ENCODE assay signal across 29 cellular contexts in the genomic region with DNA sequence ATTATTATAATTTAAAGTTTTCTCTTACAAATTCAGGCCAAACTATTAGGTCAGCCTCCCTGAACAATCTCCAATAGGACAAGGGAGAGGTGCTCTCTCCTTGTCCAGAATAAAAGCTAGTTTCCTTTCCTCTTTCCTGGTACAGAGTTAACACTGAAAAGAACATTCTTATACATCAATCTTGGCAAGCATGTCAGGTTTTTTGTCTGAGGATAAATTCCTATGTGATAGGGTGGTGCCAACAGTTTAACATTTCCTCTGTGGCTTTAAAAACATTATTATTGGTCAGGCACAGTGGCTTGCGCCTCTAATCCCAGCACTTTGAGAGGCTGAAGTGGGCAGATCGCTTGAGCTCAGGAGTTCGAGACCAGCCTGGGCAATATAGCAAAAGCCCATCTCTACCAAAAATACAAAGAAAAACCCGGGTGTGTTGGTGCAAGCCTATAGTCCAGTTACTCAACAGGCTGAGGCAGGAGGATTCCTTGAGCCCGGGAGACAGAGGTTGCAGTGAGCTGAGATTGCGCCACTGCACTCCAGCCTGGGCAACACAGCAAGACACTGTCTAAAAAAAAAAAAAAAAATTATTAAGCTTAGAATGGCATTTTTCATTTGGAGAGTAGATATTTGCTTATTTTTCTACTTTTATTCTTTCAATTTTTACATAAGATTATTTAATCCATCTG. TPM values are rescaled to one million over a fixed set of nuclear protein-coding genes. Genes with fewer than 3 reads are reported as not detected.
A peak's percentile ranks its signal among the peaks of the same experiment; 100 is the strongest.
DNase-seq lines count a peak whose midpoint lies in the region; ATAC-seq and TF ChIP-seq lines count a peak whose summit lies in the region.
"Had no signal": no experiment of that assay in that cellular context is flagged by ENCODE, and none has a peak within 500 bp of the region (broad histone marks: within the 10 kb centered on the region; RNA-seq: fewer than 3 reads in every experiment).

No MANE protein-coding gene starts in this region.

- no peak for TF ChIP-seq CTCF in GM23338 (conservative IDR thresholded peaks at IDR 0.05; ENCODE audit: low read depth in 2 of 2)
- TF ChIP-seq CTCF in RWPE1 (conservative IDR thresholded peaks at IDR 0.05; ENCODE audit: low read depth) = no peak
- no peak for TF ChIP-seq CTCF in chondrocyte (IDR thresholded peaks at IDR 0.05)
- no peak for TF ChIP-seq CTCF in GM10266 (IDR thresholded peaks at IDR 0.05; ENCODE audit: control insufficient read depth, insufficient read depth, low read depth, missing control alignments)

- ATAC-seq in GM23338 = no peak
- no peak for ATAC-seq in GM18505 (IDR thresholded peaks at IDR 0.05; ENCODE audit: unreplicated experiment)
- ATAC-seq: activated naive CD4-positive, alpha-beta T cell treated with anti-CD3 and anti-CD28 coated beads, Interleukin-2, amount 50 U/mL, for 72 hours; left lobe of liver; stimulated activated naive CD8-positive, alpha-beta T cell treated with anti-CD3 and anti-CD28 coated beads, Interleukin-15, Interleukin-2, amounts not matched to agents 100 U/mL and 50 U/mL, for 24 hours; upper lobe of right lung had no signal

- no peaks in the 10 kb centered on the region for H3K27me3 ChIP-seq in GM23338 (ENCODE audit: insufficient read depth)
- H3K27me3 ChIP-seq: BLaER1 treated with 17β-estradiol and CSF1 and Interleukin-3, amounts not matched to agents 10 nM and 100 nM; pancreas; right atrium auricular region; spleen; upper lobe of right lung had no signal

- no peaks in the 10 kb centered on the region for H3K4me1 Mint-ChIP-seq in GM23338
- peaks cover 11% of the 10 kb centered on the region for H3K4me1 Mint-ChIP-seq in chondrocyte (ENCODE audit: low read depth)
- H3K4me1 Mint-ChIP-seq: central memory CD8-positive, alpha-beta T cell; immature natural killer cell had no signal

- POLR2A ChIA-PET in RWPE1 (lab: Yijun Ruan, JAX; ENCODE audit: low non-redundant PET) = no interaction called here

- H3K36me3 ChIP-seq in GM23338 (ENCODE audit: insufficient read depth) = no peaks in the 10 kb centered on the region
- H3K36me3 ChIP-seq: BLaER1 treated with 17β-estradiol and CSF1 and Interleukin-3, amounts not matched to agents 10 nM and 100 nM; pancreas; right atrium auricular region; spleen; upper lobe of right lung had no signal

- H3K27me3 Mint-ChIP-seq in GM23338 (ENCODE audit: insufficient read depth, low read depth, poor library complexity) (no peaks in the 10 kb centered on the region), chondrocyte (ENCODE audit: low read depth) (no peaks in the 10 kb centered on the region)
- H3K27me3 Mint-ChIP-seq: central memory CD8-positive, alpha-beta T cell; memory B cell had no signal

- no peak for TF ChIP-seq POLR2A in GM18505 (IDR thresholded peaks at IDR 0.05; ENCODE audit: borderline replicate concordance, extremely low read depth, insufficient read depth, insufficient read length)

- no peak overlapping the region for H3K27ac Mint-ChIP-seq in GM23338
- H3K27ac Mint-ChIP-seq in chondrocyte (ENCODE audit: unreplicated experiment) = peak overlapping the region; percentile 66
- H3K27ac Mint-ChIP-seq: activated naive CD4-positive, alpha-beta T cell treated with anti-CD3 and anti-CD28 coated beads, Interleukin-2, amount 50 U/mL, for 72 hours; HFFc6; immature natural killer cell; memory B cell; T-helper 2 cell treated with Interferon-gamma antibody and Interleukin-4, amounts not matched to agents 5 μg/mL and 100 μg/mL, for 36 hours had no signal

- H3K4me2 ChIP-seq in GM23338 = no peak overlapping the region
- H3K4me2 ChIP-seq: BLaER1 treated with 17β-estradiol and CSF1 and Interleukin-3, amounts not matched to agents 10 nM and 100 nM; PC-9 had no signal

- DNase-seq in GM23338 (ENCODE audit: low spot score) = no peak
- DNase-seq in RWPE1 (ENCODE audit: low spot score) = peak; percentile 3
- DNase-seq in chondrocyte (ENCODE audit: low spot score) = no peak
- DNase-seq in lung microvascular endothelial cell (ENCODE audit: low read depth in 2 of 2) = peak; percentile 37 to 54
- DNase-seq in GM10266 (ENCODE audit: extremely low spot score) = no peak
- no peak for DNase-seq in DMS53 (lab: John Stamatoyannopoulos, UW)
- DNase-seq: aorta; GDM1; HFFc6; immature natural killer cell; NCI-H1436; NCI-H2081; NCI-H2227 treated with DMSO at 0.1 percent for 48 hours; NCI-H526 treated with DMSO at 0.1 percent for 48 hours; pancreas; PC-9; Right ventricle myocardium superior; spleen; stimulated activated CD4-positive, alpha-beta T cell treated with anti-CD3 and anti-CD28 coated beads, Interleukin-2, amount 100 ng/mL, for 24 hours; stimulated activated naive CD8-positive, alpha-beta T cell treated with anti-CD3 and anti-CD28 coated beads, Interleukin-15, Interleukin-2, amounts not matched to agents 100 U/mL and 50 U/mL, for 24 hours; upper lobe of right lung had no signal

- no peak overlapping the region for H3K4me3 ChIP-seq in GM23338
- H3K4me3 ChIP-seq: BLaER1 treated with 17β-estradiol and CSF1 and Interleukin-3, amounts not matched to agents 10 nM and 100 nM; pancreas; PC-9; right atrium auricular region; spleen; upper lobe of right lung had no signal

- H3K9me3 Mint-ChIP-seq in GM23338 = no peaks in the 10 kb centered on the region
- peaks cover 3% of the 10 kb centered on the region for H3K9me3 Mint-ChIP-seq in chondrocyte (ENCODE audit: low read depth)
- H3K9me3 Mint-ChIP-seq: activated naive CD4-positive, alpha-beta T cell treated with anti-CD3 and anti-CD28 coated beads, Interleukin-2, amount 50 U/mL, for 72 hours; HFFc6; immature natural killer cell; T-helper 2 cell treated with Interferon-gamma antibody and Interleukin-4, amounts not matched to agents 5 μg/mL and 100 μg/mL, for 36 hours had no signal

- H3K4me3 Mint-ChIP-seq in GM23338 (no peak overlapping the region), chondrocyte (ENCODE audit: unreplicated experiment) (no peak overlapping the region)
- H3K4me3 Mint-ChIP-seq: central memory CD8-positive, alpha-beta T cell; HFFc6; immature natural killer cell; memory B cell; T-helper 2 cell treated with Interferon-gamma antibody and Interleukin-4, amounts not matched to agents 5 μg/mL and 100 μg/mL, for 36 hours had no signal

- H3K79me2 ChIP-seq in GM23338 (replicated peaks; ENCODE audit: insufficient read depth) = no peaks in the 10 kb centered on the region

- H2AFZ ChIP-seq in GM23338 = 0 out of 2 replicates have a peak overlapping the region, but pooled peaks have one; percentile 19
- H2AFZ ChIP-seq: PC-9 had no signal

- H3K4me1 ChIP-seq in GM23338 (ENCODE audit: insufficient read depth) = no peaks in the 10 kb centered on the region
- H3K4me1 ChIP-seq: pancreas, right atrium auricular region, upper lobe of right lung had no signal

- no peaks in the 10 kb centered on the region for H3K9me2 ChIP-seq in GM23338 (ENCODE audit: insufficient read depth)

- H3K27ac ChIP-seq in GM23338 (ENCODE audit: low read depth) (no peak overlapping the region), RWPE1 (peak overlapping the region; percentile 53; the same call in 1 of the 2 replicates)
- H3K27ac ChIP-seq: BLaER1 treated with 17β-estradiol and CSF1 and Interleukin-3, amounts not matched to agents 10 nM and 100 nM; pancreas; PC-9; right atrium auricular region; spleen; upper lobe of right lung had no signal

- H3F3A ChIP-seq in GM23338 (replicated peaks; ENCODE audit: low read depth) = no peaks in the 10 kb centered on the region

- CTCF ChIA-PET in RWPE1 (lab: Yijun Ruan, JAX) = no interaction called here

- H3K36me3 Mint-ChIP-seq in GM23338 (ENCODE audit: low read depth) (no peaks in the 10 kb centered on the region), chondrocyte (ENCODE audit: low read depth) (no peaks in the 10 kb centered on the region)
- H3K36me3 Mint-ChIP-seq: activated naive CD4-positive, alpha-beta T cell treated with anti-CD3 and anti-CD28 coated beads, Interleukin-2, amount 50 U/mL, for 72 hours; immature natural killer cell had no signal

- no peaks in the 10 kb centered on the region for H4K20me1 ChIP-seq in GM23338 (replicated peaks; ENCODE audit: insufficient read depth)
- H4K20me1 ChIP-seq: BLaER1 treated with 17β-estradiol and CSF1 and Interleukin-3, amounts not matched to agents 10 nM and 100 nM had no signal

TF ChIP-seq in GM23338, 12 proteins besides CTCF, POLR2A, EP300 and RAD21 (continues in another document):
- TF ChIP-seq JUNB (IDR thresholded peaks at IDR 0.05; ENCODE audit: unreplicated experiment) = no peak

RNA-seq across cellular contexts. Expression of gene ULK4, which starts 13.7 kb away (rescaled TPM):
- total RNA-seq in GM23338 (2014; rRNA removed; shearing (Covaris generic)) = 14.3 and 41.4 TPM in 2 replicates
- 12.5 and 20.8 TPM in 2 replicates for polyA plus RNA-seq in GM23338 (2016; fragmentation: Nextera tagmentation; extraction: Ambion mirVana)
- total RNA-seq in chondrocyte (9.1 to 12.6 TPM (median 9.2 TPM) in 3 replicates), lung microvascular endothelial cell (4.6 and 6.3 TPM in 2 replicates)

Comparison
In these comparisons a context has a peak if more than half of its experiments do, and no peak if none do; other contexts are left out.
1. DNase-seq: peak in RWPE1 (single experiment) and lung microvascular endothelial cell (2 of 2); none in GM23338 (single experiment), chondrocyte (single experiment), GM10266 (single experiment) and DMS53 (single experiment).